ENCODE assay signal across 7 cellular contexts in the genomic region with DNA sequence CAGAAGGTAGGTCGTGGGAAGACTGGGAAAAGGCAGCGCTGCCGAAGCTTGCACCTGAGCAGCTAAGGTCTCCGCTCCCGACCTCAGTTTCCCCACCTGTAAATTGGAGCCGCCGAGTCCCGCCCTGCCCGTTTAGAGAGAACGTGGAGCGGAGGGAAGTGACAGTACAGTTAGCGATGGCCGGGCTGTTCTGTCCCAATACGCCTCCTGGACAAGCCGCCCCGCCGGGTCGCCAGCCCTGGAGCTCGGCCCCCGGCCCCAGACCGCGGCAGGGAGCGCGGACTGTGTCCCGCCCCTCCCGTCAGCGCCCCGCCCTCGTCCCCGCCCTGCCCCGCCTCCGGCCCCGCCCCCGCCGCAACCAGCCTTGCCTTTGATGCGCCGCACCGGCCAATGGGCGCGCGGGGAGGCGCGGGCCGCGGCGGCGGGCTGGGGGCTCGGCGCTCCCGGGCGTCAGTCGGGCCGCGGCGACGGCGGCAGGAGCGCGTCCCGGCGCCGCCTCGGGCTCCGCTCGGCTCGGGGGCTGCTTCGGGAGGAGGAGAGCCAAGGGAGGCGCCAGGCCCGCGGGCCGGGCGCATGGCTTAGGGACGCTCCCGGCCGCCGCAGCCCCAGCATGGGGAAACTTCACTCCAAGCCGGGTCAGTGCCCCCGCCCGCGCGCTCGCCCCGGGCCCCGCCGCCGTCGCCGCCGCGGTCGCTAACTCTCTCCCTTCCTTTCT. TPM values are rescaled to one million over a fixed set of nuclear protein-coding genes. Genes with fewer than 3 reads are reported as not detected.
DNase-seq lines count a peak whose midpoint lies in the region; ATAC-seq and FAIRE-seq lines count a peak whose summit lies in the region.

A gene with protein sequence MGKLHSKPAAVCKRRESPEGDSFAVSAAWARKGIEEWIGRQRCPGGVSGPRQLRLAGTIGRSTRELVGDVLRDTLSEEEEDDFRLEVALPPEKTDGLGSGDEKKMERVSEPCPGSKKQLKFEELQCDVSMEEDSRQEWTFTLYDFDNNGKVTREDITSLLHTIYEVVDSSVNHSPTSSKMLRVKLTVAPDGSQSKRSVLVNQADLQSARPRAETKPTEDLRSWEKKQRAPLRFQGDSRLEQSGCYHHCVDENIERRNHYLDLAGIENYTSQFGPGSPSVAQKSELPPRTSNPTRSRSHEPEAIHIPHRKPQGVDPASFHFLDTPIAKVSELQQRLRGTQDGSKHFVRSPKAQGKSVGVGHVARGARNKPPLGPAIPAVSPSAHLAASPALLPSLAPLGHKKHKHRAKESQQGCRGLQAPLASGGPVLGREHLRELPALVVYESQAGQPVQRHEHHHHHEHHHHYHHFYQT (plus strand): TSS at position 453 of the 715 bp plus-strand sequence. CDS start 158 bp downstream, at position 611.

- CTCF ChIA-PET in activated CD4-positive, alpha-beta memory T cell treated with anti-CD3 and anti-CD28 coated beads for 36 hours (lab: Charles Lee), result interaction anchor here (1.5 to 2.3 kb wide), 4 partner anchors 80 to 258 kb away, joined by 3 to 17 read pairs (median 6); no protein-coding TSS in a partner anchor

- peak; percentile 90 for ATAC-seq in HG02852 (IDR thresholded peaks at IDR 0.05; ENCODE audit: unreplicated experiment)
- peak; percentile 85 for ATAC-seq in memory B cell (ENCODE audit: low read depth)

- H3K27ac Mint-ChIP-seq in activated CD4-positive, alpha-beta memory T cell treated with anti-CD3 and anti-CD28 coated beads for 36 hours, result peak within 1 kb of the TSS; percentile 9
- H3K27ac Mint-ChIP-seq in memory B cell, result peak within 1 kb of the TSS; percentile 72

- H3K4me1 Mint-ChIP-seq in activated CD4-positive, alpha-beta memory T cell treated with anti-CD3 and anti-CD28 coated beads for 36 hours (ENCODE audit: low read depth), result peaks cover 7% of the 10 kb centered on the region
- H3K4me1 Mint-ChIP-seq in memory B cell, result peaks cover 4% of the 10 kb centered on the region

- no peaks in the 10 kb centered on the region for H3K27me3 Mint-ChIP-seq in activated CD4-positive, alpha-beta memory T cell treated with anti-CD3 and anti-CD28 coated beads for 36 hours
- H3K27me3 Mint-ChIP-seq in memory B cell, result peaks cover 5% of the 10 kb centered on the region

- POLR2A ChIA-PET in activated CD4-positive, alpha-beta memory T cell treated with anti-CD3 and anti-CD28 coated beads for 36 hours (lab: Charles Lee), result interaction anchor here (1.3 kb wide), 1 partner anchor 209 kb away, joined by 3 read pairs; no protein-coding TSS in a partner anchor

- H3K9me3 Mint-ChIP-seq in activated CD4-positive, alpha-beta memory T cell treated with anti-CD3 and anti-CD28 coated beads for 36 hours, result peaks cover 12% of the 10 kb centered on the region
- peaks cover 7% of the 10 kb centered on the region for H3K9me3 Mint-ChIP-seq in memory B cell

- DNase-seq in GM18507 (ENCODE audit: extremely low spot score, insufficient read length, low read depth) (peak; percentile 85), NCI-H2227 (lab: John Stamatoyannopoulos, UW; ENCODE audit: unreplicated experiment) (peak; percentile 78), memory B cell (ENCODE audit: low spot score in 2 of 2) (peak; percentile 46 to 69)
- peak; percentile 80 for DNase-seq in activated CD4-positive, alpha-beta memory T cell treated with anti-CD3 and anti-CD28 coated beads for 36 hours
- DNase-seq in effector CD4-positive, alpha-beta T cell, result peak; percentile 68
- DNase-seq in stimulated activated CD8-positive, alpha-beta memory T cell treated with anti-CD3 and anti-CD28 coated beads, Interleukin-12 subunit alpha, Interleukin-12 subunit beta, amount 100 ng/mL, for 24 hours (ENCODE audit: extremely low read depth), result peak; percentile 48

- H3K4me3 Mint-ChIP-seq in activated CD4-positive, alpha-beta memory T cell treated with anti-CD3 and anti-CD28 coated beads for 36 hours, result peak within 1 kb of the TSS; percentile 84
- peak within 1 kb of the TSS; percentile 91 for H3K4me3 Mint-ChIP-seq in memory B cell

- intact Hi-C loops in activated CD4-positive, alpha-beta memory T cell treated with anti-CD3 and anti-CD28 coated beads for 36 hours (cut with micrococcal nuclease), result loop anchor here (1.0 to 5.0 kb wide), 7 partner anchors 73 to 258 kb away; a partner anchor contains a TSS

- peak; percentile 56 for FAIRE-seq in GM18507 (lab: Jason Lieb, UNC)

- no peaks in the 10 kb centered on the region for H3K36me3 Mint-ChIP-seq in activated CD4-positive, alpha-beta memory T cell treated with anti-CD3 and anti-CD28 coated beads for 36 hours
- peaks cover 4% of the 10 kb centered on the region for H3K36me3 Mint-ChIP-seq in memory B cell

RNA-seq across cellular contexts. Expression of the gene that starts here (rescaled TPM):
- total RNA-seq in activated CD4-positive, alpha-beta memory T cell treated with anti-CD3 and anti-CD28 coated beads for 36 hours, result 1 to 10 TPM in 1 of 2 experiments, under 1 TPM in 1; 0.67 to 1.6 TPM

Comparison
In these comparisons a context has a peak if more than half of its experiments do, and no peak if none do; other contexts are left out.
1. Peak in every context shown above with its lines: DNase-seq and ATAC-seq.